ENCODE assay signal across 22 cellular contexts in the genomic region with DNA sequence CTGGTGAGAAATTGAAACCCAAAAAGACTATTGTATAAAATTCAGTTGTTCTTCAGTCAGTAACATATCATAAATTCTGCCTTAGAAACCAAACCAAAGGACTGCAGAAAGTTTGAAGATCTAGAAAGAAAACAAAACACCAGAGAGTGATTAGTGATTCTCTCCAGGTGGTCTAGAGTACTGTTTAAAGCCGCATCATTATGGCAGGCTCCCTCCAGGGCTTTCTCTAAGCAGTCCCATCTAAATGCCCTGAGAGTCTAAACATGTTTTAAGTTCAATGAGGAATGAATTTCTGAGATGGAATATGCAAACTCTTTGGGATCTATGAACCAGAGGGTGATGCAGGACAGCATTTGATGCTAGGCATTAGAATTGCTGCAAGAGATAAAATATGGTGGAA.
DNase-seq lines count a peak whose midpoint lies in the region; ATAC-seq and TF ChIP-seq lines count a peak whose summit lies in the region.
"Had no signal": no experiment of that assay in that cellular context is flagged by ENCODE, and none has a peak within 500 bp of the region (broad histone marks: within the 10 kb centered on the region; RNA-seq: fewer than 3 reads in every experiment).

No MANE protein-coding gene starts in this region.

- POLR2A ChIA-PET in WTC11 (lab: Charles Lee): no interaction called here

- H3K9me2 ChIP-seq in GM23338 (ENCODE audit: insufficient read depth): no peaks in the 10 kb centered on the region

- H3K79me2 ChIP-seq in GM23338 (replicated peaks; ENCODE audit: insufficient read depth) (no peaks in the 10 kb centered on the region), neural progenitor cell (ENCODE audit: low read depth) (no peaks in the 10 kb centered on the region)

- H4K20me1 ChIP-seq in GM23338 (replicated peaks; ENCODE audit: insufficient read depth) (no peaks in the 10 kb centered on the region), neural progenitor cell (ENCODE audit: low read depth) (no peaks in the 10 kb centered on the region)
- H4K20me1 ChIP-seq: BLaER1 treated with 17β-estradiol and CSF1 and Interleukin-3, amounts not matched to agents 10 nM and 100 nM had no signal

- no peaks in the 10 kb centered on the region for H3K36me3 ChIP-seq in GM23338 (ENCODE audit: insufficient read depth)
- no peaks in the 10 kb centered on the region for H3K36me3 ChIP-seq in neural progenitor cell
- H3K36me3 ChIP-seq: BLaER1 treated with 17β-estradiol and CSF1 and Interleukin-3, amounts not matched to agents 10 nM and 100 nM had no signal

- H3K36me3 Mint-ChIP-seq in GM23338 (ENCODE audit: low read depth): no peaks in the 10 kb centered on the region
- H3K36me3 Mint-ChIP-seq in WTC11: no peaks in the 10 kb centered on the region
- H3K36me3 Mint-ChIP-seq in neural progenitor cell: no peaks in the 10 kb centered on the region
- H3K36me3 Mint-ChIP-seq: CD8-positive, alpha-beta T cell had no signal

- no peaks in the 10 kb centered on the region for H3K27me3 Mint-ChIP-seq in GM23338 (ENCODE audit: insufficient read depth, low read depth, poor library complexity)
- no peaks in the 10 kb centered on the region for H3K27me3 Mint-ChIP-seq in WTC11 (ENCODE audit: low read depth)
- no peaks in the 10 kb centered on the region for H3K27me3 Mint-ChIP-seq in neural progenitor cell (ENCODE audit: insufficient read depth, low read depth)

- peaks cover 6% of the 10 kb centered on the region; the same call in 1 of the 2 replicates for H3K4me1 ChIP-seq in GM23338 (ENCODE audit: insufficient read depth)
- H3K4me1 ChIP-seq in neural progenitor cell: peaks cover 27% of the 10 kb centered on the region
- H3K4me1 ChIP-seq: A549, Caco-2 had no signal

- H3K4me3 ChIP-seq in GM23338 (no peak overlapping the region), neural progenitor cell (no peak overlapping the region)
- H3K4me3 ChIP-seq: A549; BLaER1 treated with 17β-estradiol and CSF1 and Interleukin-3, amounts not matched to agents 10 nM and 100 nM; GM12878 had no signal

- H3K9me3 ChIP-seq in neural progenitor cell (ENCODE audit: low read depth): no peaks in the 10 kb centered on the region
- H3K9me3 ChIP-seq: A549; BLaER1 treated with 17β-estradiol and CSF1 and Interleukin-3, amounts not matched to agents 10 nM and 100 nM; Caco-2 had no signal

- H3K4me3 Mint-ChIP-seq in GM23338 (no peak overlapping the region), WTC11 (no peak overlapping the region), neural progenitor cell (no peak overlapping the region)
- H3K4me3 Mint-ChIP-seq: B cell; CD4-positive, alpha-beta T cell; CD8-positive, alpha-beta T cell had no signal

- H3K27ac ChIP-seq in GM23338 (ENCODE audit: low read depth) (no peak overlapping the region), neural progenitor cell (no peak overlapping the region)
- H3K27ac ChIP-seq: 22Rv1; A549; BLaER1 treated with 17β-estradiol and CSF1 and Interleukin-3, amounts not matched to agents 10 nM and 100 nM; C4-2B had no signal

- ATAC-seq in GM23338 (peak; percentile 60), WTC11 (peak; percentile 62)
- ATAC-seq: A549; CD8-positive, alpha-beta T cell; GM12878 had no signal

- TF ChIP-seq CTCF in GM23338 (conservative IDR thresholded peaks at IDR 0.05; ENCODE audit: low read depth in 2 of 2) (no peak), WTC11 (IDR thresholded peaks at IDR 0.05) (no peak), neural progenitor cell (IDR thresholded peaks at IDR 0.05) (no peak)

- no peak overlapping the region for H3K4me2 ChIP-seq in GM23338
- H3K4me2 ChIP-seq in neural progenitor cell: no peak overlapping the region
- H3K4me2 ChIP-seq: A549; BLaER1 treated with 17β-estradiol and CSF1 and Interleukin-3, amounts not matched to agents 10 nM and 100 nM had no signal

- H3K9ac ChIP-seq in neural progenitor cell: no peak overlapping the region
- H3K9ac ChIP-seq: BLaER1 treated with 17β-estradiol and CSF1 and Interleukin-3, amounts not matched to agents 10 nM and 100 nM had no signal

- intact Hi-C loops in cardiac septum (cut with DNase I): no loop called here

- H3K27ac Mint-ChIP-seq in GM23338: no peak overlapping the region
- no peak overlapping the region for H3K27ac Mint-ChIP-seq in WTC11
- no peak overlapping the region for H3K27ac Mint-ChIP-seq in neural progenitor cell
- H3K27ac Mint-ChIP-seq: B cell; CD4-positive, alpha-beta T cell; CD8-positive, alpha-beta T cell had no signal

- H3K4me1 Mint-ChIP-seq in GM23338 (peaks cover 15% of the 10 kb centered on the region; the same call in 2 of the 3 replicates), WTC11 (peaks cover 12% of the 10 kb centered on the region), neural progenitor cell (peaks cover 23% of the 10 kb centered on the region)
- H3K4me1 Mint-ChIP-seq: B cell had no signal

- H2AFZ ChIP-seq in GM23338: no peak overlapping the region
- H2AFZ ChIP-seq in neural progenitor cell (replicated peaks): no peak overlapping the region

- H3K9me3 Mint-ChIP-seq in GM23338 (no peaks in the 10 kb centered on the region), WTC11 (no peaks in the 10 kb centered on the region), neural progenitor cell (peaks cover 2% of the 10 kb centered on the region)
- H3K9me3 Mint-ChIP-seq: CD4-positive, alpha-beta T cell; CD8-positive, alpha-beta T cell had no signal

- H3F3A ChIP-seq in GM23338 (replicated peaks; ENCODE audit: low read depth) (no peaks in the 10 kb centered on the region), neural progenitor cell (ENCODE audit: low read depth) (no peaks in the 10 kb centered on the region)

- CTCF ChIA-PET in WTC11 (lab: Charles Lee): no interaction called here

- DNase-seq in NCI-H146 (lab: John Stamatoyannopoulos, UW) (peak; percentile 4), NCI-H146 treated with DMSO at 0.1 percent for 48 hours (lab: John Stamatoyannopoulos, UW; ENCODE audit: unreplicated experiment) (no peak), GM23338 (ENCODE audit: low spot score) (no peak), WTC11 (ENCODE audit: low spot score) (no peak), neural progenitor cell (ENCODE audit: low spot score) (peak; percentile 33), cardiac septum (ENCODE audit: low spot score) (no peak)
- no peak for DNase-seq in activated CD4-positive, alpha-beta T cell treated with anti-CD3 and anti-CD28 coated beads, Interleukin-2, amount 50 U/mL, for 48 hours
- DNase-seq: AML-193; Caco-2; Calu3; CD4-positive, alpha-beta T cell; CD8-positive, alpha-beta T cell; DMS79; DND-41; EL; GDM1 had no signal

- H3K27me3 ChIP-seq in GM23338 (ENCODE audit: insufficient read depth) (no peaks in the 10 kb centered on the region), neural progenitor cell (no peaks in the 10 kb centered on the region)

TF ChIP-seq in GM23338, 12 proteins besides CTCF, POLR2A, EP300 and RAD21 (continues in another document):
- no peak for TF ChIP-seq REST (IDR thresholded peaks at IDR 0.05; ENCODE audit: unreplicated experiment)
- no peak for TF ChIP-seq STAT1 (IDR thresholded peaks at IDR 0.05; ENCODE audit: unreplicated experiment)

TF ChIP-seq in WTC11, 78 proteins besides CTCF, POLR2A, EP300 and RAD21 (continues in another document):
- TF ChIP-seq E2F1 (CRISPR knock-in tag; IDR thresholded peaks at IDR 0.05) (no peak), ZNF671 (CRISPR knock-in tag; IDR thresholded peaks at IDR 0.05) (no peak), PRRX2 (CRISPR knock-in tag; IDR thresholded peaks at IDR 0.05) (no peak), CREB1 (CRISPR knock-in tag; IDR thresholded peaks at IDR 0.05) (no peak)
- TF ChIP-seq, protein P1, sequence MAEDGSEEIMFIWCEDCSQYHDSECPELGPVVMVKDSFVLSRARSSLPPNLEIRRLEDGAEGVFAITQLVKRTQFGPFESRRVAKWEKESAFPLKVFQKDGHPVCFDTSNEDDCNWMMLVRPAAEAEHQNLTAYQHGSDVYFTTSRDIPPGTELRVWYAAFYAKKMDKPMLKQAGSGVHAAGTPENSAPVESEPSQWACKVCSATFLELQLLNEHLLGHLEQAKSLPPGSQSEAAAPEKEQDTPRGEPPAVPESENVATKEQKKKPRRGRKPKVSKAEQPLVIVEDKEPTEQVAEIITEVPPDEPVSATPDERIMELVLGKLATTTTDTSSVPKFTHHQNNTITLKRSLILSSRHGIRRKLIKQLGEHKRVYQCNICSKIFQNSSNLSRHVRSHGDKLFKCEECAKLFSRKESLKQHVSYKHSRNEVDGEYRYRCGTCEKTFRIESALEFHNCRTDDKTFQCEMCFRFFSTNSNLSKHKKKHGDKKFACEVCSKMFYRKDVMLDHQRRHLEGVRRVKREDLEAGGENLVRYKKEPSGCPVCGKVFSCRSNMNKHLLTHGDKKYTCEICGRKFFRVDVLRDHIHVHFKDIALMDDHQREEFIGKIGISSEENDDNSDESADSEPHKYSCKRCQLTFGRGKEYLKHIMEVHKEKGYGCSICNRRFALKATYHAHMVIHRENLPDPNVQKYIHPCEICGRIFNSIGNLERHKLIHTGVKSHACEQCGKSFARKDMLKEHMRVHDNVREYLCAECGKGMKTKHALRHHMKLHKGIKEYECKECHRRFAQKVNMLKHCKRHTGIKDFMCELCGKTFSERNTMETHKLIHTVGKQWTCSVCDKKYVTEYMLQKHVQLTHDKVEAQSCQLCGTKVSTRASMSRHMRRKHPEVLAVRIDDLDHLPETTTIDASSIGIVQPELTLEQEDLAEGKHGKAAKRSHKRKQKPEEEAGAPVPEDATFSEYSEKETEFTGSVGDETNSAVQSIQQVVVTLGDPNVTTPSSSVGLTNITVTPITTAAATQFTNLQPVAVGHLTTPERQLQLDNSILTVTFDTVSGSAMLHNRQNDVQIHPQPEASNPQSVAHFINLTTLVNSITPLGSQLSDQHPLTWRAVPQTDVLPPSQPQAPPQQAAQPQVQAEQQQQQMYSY (CRISPR knock-in tag; IDR thresholded peaks at IDR 0.05): no peak

Comparison
In these comparisons a context has a peak if more than half of its experiments do, and no peak if none do; other contexts are left out.
1. DNase-seq: peak in NCI-H146 (single experiment) and neural progenitor cell (single experiment); none in NCI-H146 treated with DMSO at 0.1 percent for 48 hours (single experiment), GM23338 (single experiment), WTC11 (single experiment), cardiac septum (single experiment) and activated CD4-positive, alpha-beta T cell treated with anti-CD3 and anti-CD28 coated beads, Interleukin-2, amount 50 U/mL, for 48 hours (0 of 2).